Comparison of ENCODE assay signal across 20 cellular contexts in genomic region chrX:38273453-38273852, GRCh38. TPM values are rescaled to one million over a fixed set of nuclear protein-coding genes. Genes with fewer than 3 reads are reported as not detected.
DNase-seq lines count a peak whose midpoint lies in the region; ATAC-seq and TF ChIP-seq lines count a peak whose summit lies in the region.
"Had no signal": no experiment of that assay in that cellular context is flagged by ENCODE, and none has a peak within 500 bp of the region (broad histone marks: within the 10 kb centered on the region; RNA-seq: fewer than 3 reads in every experiment).

No MANE protein-coding gene starts in this region.

- TF ChIP-seq CTCF in neural progenitor cell (IDR thresholded peaks at IDR 0.05), result no peak

- H3K4me2 ChIP-seq in neural progenitor cell, result no peak overlapping the region
- no peak overlapping the region for H3K4me2 ChIP-seq in mesendoderm (ENCODE audit: low read length)
- H3K4me2 ChIP-seq: BLaER1 treated with 17β-estradiol and CSF1 and Interleukin-3, amounts not matched to agents 10 nM and 100 nM had no signal

- H3K27me3 ChIP-seq in neural progenitor cell (no peaks in the 10 kb centered on the region), mesendoderm (ENCODE audit: insufficient read depth, low read length, poor library complexity) (no peaks in the 10 kb centered on the region)
- H3K27me3 ChIP-seq: BLaER1 treated with 17β-estradiol and CSF1 and Interleukin-3, amounts not matched to agents 10 nM and 100 nM; left lung had no signal

- no peak overlapping the region for H2BK15ac ChIP-seq in mesendoderm (replicated peaks; ENCODE audit: low read depth)

- no peaks in the 10 kb centered on the region for H3K4me1 ChIP-seq in neural progenitor cell
- H3K4me1 ChIP-seq in mesendoderm (ENCODE audit: control insufficient read depth, low read depth, low read length), result no peaks in the 10 kb centered on the region
- H3K4me1 ChIP-seq: left lung had no signal

- peak; percentile 51 for ATAC-seq in GM18498 (IDR thresholded peaks at IDR 0.05; ENCODE audit: unreplicated experiment)
- ATAC-seq in GM19351 (IDR thresholded peaks at IDR 0.05; ENCODE audit: unreplicated experiment), result peak; percentile 48
- peak; percentile 46 for ATAC-seq in HG02763 (IDR thresholded peaks at IDR 0.05; ENCODE audit: unreplicated experiment)
- ATAC-seq in HG03354 (IDR thresholded peaks at IDR 0.05; ENCODE audit: poor library complexity, severe bottlenecking, unreplicated experiment), result peak; percentile 51
- ATAC-seq: heart left ventricle, left lung, sciatic nerve had no signal

- no peaks in the 10 kb centered on the region for H3F3A ChIP-seq in neural progenitor cell (ENCODE audit: low read depth)

- no peaks in the 10 kb centered on the region for H3K79me1 ChIP-seq in mesendoderm (ENCODE audit: low read length)

- no peak overlapping the region for H3K27ac ChIP-seq in neural progenitor cell
- no peak overlapping the region for H3K27ac ChIP-seq in mesendoderm (ENCODE audit: low read depth, low read length)
- H3K27ac ChIP-seq: adrenal gland; BLaER1 treated with 17β-estradiol and CSF1 and Interleukin-3, amounts not matched to agents 10 nM and 100 nM; heart left ventricle; left lung had no signal

- no peak overlapping the region for H2AFZ ChIP-seq in neural progenitor cell (replicated peaks)

- no peaks in the 10 kb centered on the region for H3K9me3 Mint-ChIP-seq in neural progenitor cell
- H3K9me3 Mint-ChIP-seq: T-helper 2 cell treated with Interferon-gamma antibody and Interleukin-4, amounts not matched to agents 5 μg/mL and 100 μg/mL, for 36 hours had no signal

- no peak overlapping the region for H4K5ac ChIP-seq in mesendoderm (ENCODE audit: low read length)

- no peak overlapping the region for H3K23ac ChIP-seq in mesendoderm (ENCODE audit: low read length)

- no peak overlapping the region for H3K4ac ChIP-seq in mesendoderm (ENCODE audit: low read depth, low read length)

- H2BK120ac ChIP-seq in mesendoderm (ENCODE audit: low read depth, low read length), result no peak overlapping the region

- DNase-seq in neural progenitor cell (ENCODE audit: low spot score) (no peak), dedifferentiated amniotic fluid mesenchymal stem cell (ENCODE audit: extremely low spot score) (no peak), iPS-NIHi7 (ENCODE audit: extremely low spot score) (no peak), mesendoderm (no peak)
- DNase-seq: activated gamma-delta T cell, adrenal gland, dermis blood vessel endothelial cell, heart left ventricle, left lung, NCI-H1417 treated with DMSO at 0.1 percent for 48 hours, NCI-H510A treated with DMSO at 0.1 percent for 48 hours, nephron progenitor cell, posterior cingulate gyrus had no signal

- H3K4me3 ChIP-seq in neural progenitor cell (no peak overlapping the region), mesendoderm (ENCODE audit: low read length) (no peak overlapping the region)
- H3K4me3 ChIP-seq: adrenal gland; BLaER1 treated with 17β-estradiol and CSF1 and Interleukin-3, amounts not matched to agents 10 nM and 100 nM; heart left ventricle; left lung had no signal

- no peaks in the 10 kb centered on the region for H3K4me1 Mint-ChIP-seq in neural progenitor cell
- H3K4me1 Mint-ChIP-seq: nephron progenitor cell had no signal

- no peak overlapping the region for H3K9ac ChIP-seq in neural progenitor cell
- H3K9ac ChIP-seq in mesendoderm (ENCODE audit: low read length), result no peak overlapping the region
- H3K9ac ChIP-seq: BLaER1 treated with 17β-estradiol and CSF1 and Interleukin-3, amounts not matched to agents 10 nM and 100 nM had no signal

- H2BK5ac ChIP-seq in mesendoderm (ENCODE audit: low read length), result no peak overlapping the region

- H4K20me1 ChIP-seq in neural progenitor cell (ENCODE audit: low read depth), result no peaks in the 10 kb centered on the region
- H4K20me1 ChIP-seq: BLaER1 treated with 17β-estradiol and CSF1 and Interleukin-3, amounts not matched to agents 10 nM and 100 nM had no signal

- no peaks in the 10 kb centered on the region for H3K36me3 ChIP-seq in neural progenitor cell
- H3K36me3 ChIP-seq in mesendoderm (ENCODE audit: control insufficient read depth, insufficient read depth, low read length), result no peaks in the 10 kb centered on the region
- H3K36me3 ChIP-seq: adrenal gland, heart left ventricle, left lung had no signal

- H3K36me3 Mint-ChIP-seq in neural progenitor cell, result no peaks in the 10 kb centered on the region

- no peak overlapping the region for H3K56ac ChIP-seq in mesendoderm (ENCODE audit: low read length)

- H3K9me3 ChIP-seq in neural progenitor cell (ENCODE audit: low read depth), result peaks cover 4% of the 10 kb centered on the region
- H3K9me3 ChIP-seq: adrenal gland, heart left ventricle, left lung had no signal

- H3K27ac Mint-ChIP-seq in neural progenitor cell, result no peak overlapping the region
- H3K27ac Mint-ChIP-seq: nephron progenitor cell; T-helper 2 cell treated with Interferon-gamma antibody and Interleukin-4, amounts not matched to agents 5 μg/mL and 100 μg/mL, for 36 hours had no signal

- no CpG with 5 or more reads among the region's 1 CpG for WGBS in mesendoderm (ENCODE audit: extremely low coverage, insufficient coverage, low lambda C conversion rate)

- H2AK5ac ChIP-seq in mesendoderm (ENCODE audit: low read length), result no peak overlapping the region

- no peaks in the 10 kb centered on the region for H3K27me3 Mint-ChIP-seq in neural progenitor cell (ENCODE audit: insufficient read depth, low read depth)

- no peaks in the 10 kb centered on the region for H3K79me2 ChIP-seq in neural progenitor cell (ENCODE audit: low read depth)
- no peaks in the 10 kb centered on the region for H3K79me2 ChIP-seq in mesendoderm (ENCODE audit: control insufficient read depth, insufficient read depth, low read length)

- no peak overlapping the region for H4K8ac ChIP-seq in mesendoderm (ENCODE audit: low read depth, low read length)

- no peak overlapping the region for H3K4me3 Mint-ChIP-seq in neural progenitor cell
- H3K4me3 Mint-ChIP-seq: nephron progenitor cell; T-helper 2 cell treated with Interferon-gamma antibody and Interleukin-4, amounts not matched to agents 5 μg/mL and 100 μg/mL, for 36 hours had no signal

- no peak overlapping the region for H3K18ac ChIP-seq in mesendoderm (ENCODE audit: low read length)

RNA-seq across cellular contexts. Expression of gene SRPX, which starts 52.8 kb away (rescaled TPM):
- 3.2 and 4.8 TPM in 2 replicates for total RNA-seq in neural progenitor cell (ENCODE audit: low replicate concordance)
- 4.9 TPM for polyA plus RNA-seq in mesendoderm (2013, experiment 1 of 2)
- polyA plus RNA-seq in mesendoderm (2013, experiment 2 of 2), result 4.8 TPM

RNA-seq across cellular contexts. Expression of gene RPGR, which starts 53.9 kb away (rescaled TPM):
- 16.9 and 17.4 TPM in 2 replicates for total RNA-seq in neural progenitor cell (ENCODE audit: low replicate concordance)
- polyA plus RNA-seq in mesendoderm (2013, experiment 1 of 2), result 6.4 TPM
- 6.3 TPM for polyA plus RNA-seq in mesendoderm (2013, experiment 2 of 2)
